8 cellular contexts compared by ENCODE assay signal in genomic region chr19:40776966-40777794, GRCh38. TPM values are rescaled to one million over a fixed set of nuclear protein-coding genes. Genes with fewer than 3 reads are reported as not detected.
DNase-seq lines count a peak whose midpoint lies in the region; ATAC-seq and TF ChIP-seq lines count a peak whose summit lies in the region.

No MANE protein-coding gene starts in this region.

- H3K27me3 ChIP-seq in right cardiac atrium (ENCODE audit: control insufficient read depth, insufficient read depth) (no peaks in the 10 kb centered on the region), vagina (no peaks in the 10 kb centered on the region)

- TF ChIP-seq CTCF in GM13976 (IDR thresholded peaks at IDR 0.05; ENCODE audit: borderline replicate concordance, control extremely low read depth, extremely low read depth, insufficient read depth, missing control alignments) (no peak), vagina (IDR thresholded peaks at IDR 0.05) (no peak)

- H3K9me3 ChIP-seq in right cardiac atrium (ENCODE audit: control insufficient read depth, low read length) (no peaks in the 10 kb centered on the region), vagina (no peaks in the 10 kb centered on the region)

- ATAC-seq in HG02884 (IDR thresholded peaks at IDR 0.05; ENCODE audit: unreplicated experiment) (peak; percentile 55), right cardiac atrium (peak; percentile 88 to 89)

- intact Hi-C loops in right cardiac atrium (cut with DNase I) (no loop called here), vagina (cut with DNase I) (no loop called here)

- no peaks in the 10 kb centered on the region for H3K36me3 ChIP-seq in vagina

- H3K4me3 Mint-ChIP-seq in T-helper 1 cell treated with Interleukin-12 subunit alpha and Interleukin-12 subunit beta and Interleukin-4 antibody, amounts not matched to agents 30 μg/mL and 1 μg/mL, for 36 hours: peak overlapping the region; percentile 92

- H3K27me3 Mint-ChIP-seq in T-helper 1 cell treated with Interleukin-12 subunit alpha and Interleukin-12 subunit beta and Interleukin-4 antibody, amounts not matched to agents 30 μg/mL and 1 μg/mL, for 36 hours (ENCODE audit: low read depth): no peaks in the 10 kb centered on the region

- WGBS in right cardiac atrium: 8% methylated on average over 19 of the region's 19 CpGs

- peaks cover 4% of the 10 kb centered on the region for H3K4me1 ChIP-seq in right cardiac atrium (ENCODE audit: control insufficient read depth, insufficient read depth, low read length)
- H3K4me1 ChIP-seq in vagina: peaks cover 15% of the 10 kb centered on the region

- H3K36me3 Mint-ChIP-seq in T-helper 1 cell treated with Interleukin-12 subunit alpha and Interleukin-12 subunit beta and Interleukin-4 antibody, amounts not matched to agents 30 μg/mL and 1 μg/mL, for 36 hours (ENCODE audit: low read depth): peaks cover 13% of the 10 kb centered on the region

- H3K9me3 Mint-ChIP-seq in T-helper 1 cell treated with Interleukin-12 subunit alpha and Interleukin-12 subunit beta and Interleukin-4 antibody, amounts not matched to agents 30 μg/mL and 1 μg/mL, for 36 hours: no peaks in the 10 kb centered on the region

- H3K4me3 ChIP-seq in right cardiac atrium (ENCODE audit: low read length) (peak overlapping the region; percentile 65), vagina (peak overlapping the region; percentile 56 to 90)

- in situ Hi-C loops in GM13976 (cut with MboI; ENCODE audit: low sequenced_read_pairs, unreplicated experiment): no loop called here

- no peak for TF ChIP-seq POLR2A in vagina (IDR thresholded peaks at IDR 0.05)

- H3K27ac ChIP-seq in right cardiac atrium (ENCODE audit: low read length): peak overlapping the region; percentile 99
- H3K27ac ChIP-seq in vagina: peak overlapping the region; percentile 88

- peak overlapping the region; percentile 97 for H3K27ac Mint-ChIP-seq in T-helper 1 cell treated with Interleukin-12 subunit alpha and Interleukin-12 subunit beta and Interleukin-4 antibody, amounts not matched to agents 30 μg/mL and 1 μg/mL, for 36 hours

- peaks cover 36% of the 10 kb centered on the region for H3K4me1 Mint-ChIP-seq in T-helper 1 cell treated with Interleukin-12 subunit alpha and Interleukin-12 subunit beta and Interleukin-4 antibody, amounts not matched to agents 30 μg/mL and 1 μg/mL, for 36 hours (ENCODE audit: low read depth)

- peak; percentile 85 for DNase-seq in GM13976 (ENCODE audit: low spot score)
- DNase-seq in NCI-H146 (lab: John Stamatoyannopoulos, UW): peak; percentile 96
- peak in 57 of 58 donors; percentile 14 to 94 (median 80) for DNase-seq in anterior cingulate cortex (lab: John Stamatoyannopoulos, UW)
- DNase-seq in right cardiac atrium: peak; percentile 83 to 92 (median 90)
- peak; percentile 72 for DNase-seq in pulmonary artery endothelial cell (ENCODE audit: low read depth, low spot score)
- peak in 1 of 2 donors; percentile 95 for DNase-seq in vagina (ENCODE audit: extremely low spot score in 2 of 2)

RNA-seq across cellular contexts. Expression of gene RAB4B, which starts 0.9 kb away (rescaled TPM):
- total RNA-seq in right cardiac atrium (10 to 100 TPM; 14.4 to 17.0 (median 15.2) TPM), pulmonary artery endothelial cell (6.7 and 10.6 TPM in 2 replicates), vagina (22.3 TPM)
- polyA plus RNA-seq in right cardiac atrium: 25.3 TPM

RNA-seq across cellular contexts. Expression of gene MIA, which starts 1.9 kb away (rescaled TPM):
- total RNA-seq in right cardiac atrium: 1 to 10 TPM in 3 of 4 donors, under 1 TPM in 1; 0.71 to 3.1 (median 1.5) TPM
- polyA plus RNA-seq in right cardiac atrium: 3.7 TPM
- total RNA-seq in pulmonary artery endothelial cell: 0.20 TPM in 1 of 2 replicates, not detected in the other
- 11.0 TPM for total RNA-seq in vagina

RNA-seq across cellular contexts. Expression of gene EGLN2, which starts 21.8 kb away (rescaled TPM):
- total RNA-seq in right cardiac atrium (10 to 100 TPM; 55.9 to 75.2 (median 58.1) TPM), pulmonary artery endothelial cell (117 and 150 TPM in 2 replicates), vagina (76.9 TPM)
- 52.3 TPM for polyA plus RNA-seq in right cardiac atrium

RNA-seq across cellular contexts. Expression of gene SNRPA, which starts 26.2 kb away (rescaled TPM):
- 10 to 100 TPM; 32.3 to 44.9 (median 39.5) TPM for total RNA-seq in right cardiac atrium
- 27.0 TPM for polyA plus RNA-seq in right cardiac atrium
- 54.3 and 55.1 TPM in 2 replicates for total RNA-seq in pulmonary artery endothelial cell
- 72.7 TPM for total RNA-seq in vagina

RNA-seq across cellular contexts. Expression of gene ACTMAP, which starts 26.9 kb away (rescaled TPM):
- total RNA-seq in right cardiac atrium (1 to 10 TPM; 4.5 to 6.1 (median 5.1) TPM), pulmonary artery endothelial cell (0.49 and 0.59 TPM in 2 replicates), vagina (2.2 TPM)
- 5.1 TPM for polyA plus RNA-seq in right cardiac atrium
